27 cellular contexts compared by ENCODE assay signal in genomic region chr15:83243634-83244033, GRCh38. TPM values are rescaled to one million over a fixed set of nuclear protein-coding genes. Genes with fewer than 3 reads are reported as not detected.
"Had no signal": no experiment of that assay in that cellular context is flagged by ENCODE, and none has a peak within 500 bp of the region (broad histone marks: within the 10 kb centered on the region; RNA-seq: fewer than 3 reads in every experiment).

No MANE protein-coding gene starts in this region.

- H3K9me3 Mint-ChIP-seq: central memory CD8-positive, alpha-beta T cell; dendritic cell treated with granulocyte-macrophage colony-stimulating factor and Interleukin-4, amounts not matched to agents 40 ng/mL and 50 ng/mL, for 4 days; stimulated activated effector memory CD8-positive, alpha-beta T cell treated with anti-CD3 and anti-CD28 coated beads, Interleukin-12 subunit alpha, Interleukin-12 subunit beta, amount 100 ng/mL, for 72 hours; stimulated activated naive CD8-positive, alpha-beta T cell treated with anti-CD3 and anti-CD28 coated beads, Interleukin-15, amount 100 ng/mL, for 72 hours had no signal

- H3K79me2 ChIP-seq: hepatocyte had no signal

- H3K36me3 Mint-ChIP-seq: activated naive CD8-positive, alpha-beta T cell; stimulated activated effector memory CD8-positive, alpha-beta T cell treated with anti-CD3 and anti-CD28 coated beads, Interleukin-12 subunit alpha, Interleukin-12 subunit beta, amount 100 ng/mL, for 72 hours; WTC11 had no signal

- DNase-seq: activated CD4-positive, alpha-beta T cell treated with anti-CD3 and anti-CD28 coated beads, Interleukin-2, amount 50 U/mL, for 1 hour; activated CD8-positive, alpha-beta T cell treated with anti-CD3 and anti-CD28 coated beads for 36 hours; activated T-cell treated with anti-CD3 and anti-CD28 coated beads, Interleukin-2, amount 50 U/mL, for 4 hours; anterior cingulate cortex; gastrocnemius medialis; lower lobe of right lung; mucosa of descending colon; stimulated activated CD4-positive, alpha-beta T cell treated with anti-CD3 and anti-CD28 coated beads, Interleukin-12 subunit alpha, Interleukin-12 subunit beta, amount 100 ng/mL, for 4 hours; stimulated activated CD4-positive, alpha-beta T cell treated with anti-CD3 and anti-CD28 coated beads, Interleukin-4, amount 100 ng/mL, for 24 hours; stimulated activated naive CD8-positive, alpha-beta T cell treated with anti-CD3 and anti-CD28 coated beads, Interleukin-15, amount 100 ng/mL, for 72 hours; T-helper 2 cell; tibial artery; upper lobe of right lung had no signal

- H3K4me1 Mint-ChIP-seq: activated T-helper 17 cell treated with anti-CD3 and anti-CD28 coated beads, Interleukin-2, amount 50 U/mL, for 72 hours; central memory CD8-positive, alpha-beta T cell; stimulated activated effector memory CD8-positive, alpha-beta T cell treated with anti-CD3 and anti-CD28 coated beads, Interleukin-12 subunit alpha, Interleukin-12 subunit beta, amount 100 ng/mL, for 72 hours; stimulated activated naive CD8-positive, alpha-beta T cell treated with anti-CD3 and anti-CD28 coated beads, Interleukin-15, amount 100 ng/mL, for 72 hours had no signal

- H3K4me1 ChIP-seq: gastrocnemius medialis, lower lobe of right lung, tibial artery, upper lobe of right lung had no signal

- FAIRE-seq: bronchial epithelial cell, keratinocyte had no signal

- H3K4me3 Mint-ChIP-seq: activated CD8-positive, alpha-beta T cell treated with anti-CD3 and anti-CD28 coated beads for 36 hours; activated naive CD8-positive, alpha-beta T cell; activated T-cell treated with anti-CD3 and anti-CD28 coated beads, Interleukin-2, amount 50 U/mL, for 4 hours; activated T-helper 17 cell treated with anti-CD3 and anti-CD28 coated beads, Interleukin-2, amount 50 U/mL, for 72 hours; central memory CD8-positive, alpha-beta T cell; dendritic cell treated with granulocyte-macrophage colony-stimulating factor and Interleukin-4, amounts not matched to agents 40 ng/mL and 50 ng/mL, for 4 days; natural killer cell treated with Interleukin-12 subunit alpha and Interleukin-12 subunit beta and Interleukin-15 and Interleukin-18, amount 100 ng/mL, for 72 hours; stimulated activated effector memory CD8-positive, alpha-beta T cell treated with anti-CD3 and anti-CD28 coated beads, Interleukin-12 subunit alpha, Interleukin-12 subunit beta, amount 100 ng/mL, for 72 hours; stimulated activated naive CD8-positive, alpha-beta T cell treated with anti-CD3 and anti-CD28 coated beads, Interleukin-15, amount 100 ng/mL, for 72 hours; WTC11 had no signal

- H2AFZ ChIP-seq: hepatocyte had no signal

- H3K4me2 ChIP-seq: hepatocyte had no signal

- H3K4me3 ChIP-seq: gastrocnemius medialis, hepatocyte, lower lobe of right lung, mucosa of descending colon, skin epidermis, tibial artery, upper lobe of right lung had no signal

- H3K27ac ChIP-seq: gastrocnemius medialis, hepatocyte, lower lobe of right lung, neutrophil, skin epidermis, tibial artery, upper lobe of right lung had no signal

- H3K27ac Mint-ChIP-seq: activated CD8-positive, alpha-beta T cell treated with anti-CD3 and anti-CD28 coated beads for 36 hours; activated naive CD8-positive, alpha-beta T cell; activated T-helper 17 cell treated with anti-CD3 and anti-CD28 coated beads, Interleukin-2, amount 50 U/mL, for 72 hours; dendritic cell treated with granulocyte-macrophage colony-stimulating factor and Interleukin-4, amounts not matched to agents 40 ng/mL and 50 ng/mL, for 4 days; natural killer cell treated with Interleukin-12 subunit alpha and Interleukin-12 subunit beta and Interleukin-15 and Interleukin-18, amount 100 ng/mL, for 72 hours; stimulated activated effector memory CD8-positive, alpha-beta T cell treated with anti-CD3 and anti-CD28 coated beads, Interleukin-12 subunit alpha, Interleukin-12 subunit beta, amount 100 ng/mL, for 72 hours; stimulated activated naive CD8-positive, alpha-beta T cell treated with anti-CD3 and anti-CD28 coated beads, Interleukin-15, amount 100 ng/mL, for 72 hours; WTC11 had no signal

- H3K36me3 ChIP-seq: gastrocnemius medialis, lower lobe of right lung, neutrophil, tibial artery, upper lobe of right lung had no signal

- ATAC-seq: activated CD8-positive, alpha-beta T cell treated with anti-CD3 and anti-CD28 coated beads for 36 hours; activated T-cell treated with anti-CD3 and anti-CD28 coated beads, Interleukin-2, amount 50 U/mL, for 4 hours; activated T-helper 17 cell treated with anti-CD3 and anti-CD28 coated beads, Interleukin-2, amount 50 U/mL, for 72 hours; gastrocnemius medialis; left lobe of liver; lower lobe of right lung; mucosa of descending colon; natural killer cell treated with Interleukin-12 subunit alpha and Interleukin-12 subunit beta and Interleukin-15 and Interleukin-18, amount 100 ng/mL, for 72 hours; sciatic nerve; stimulated activated effector memory CD8-positive, alpha-beta T cell treated with anti-CD3 and anti-CD28 coated beads, Interleukin-12 subunit alpha, Interleukin-12 subunit beta, amount 100 ng/mL, for 72 hours; stimulated activated naive CD8-positive, alpha-beta T cell treated with anti-CD3 and anti-CD28 coated beads, Interleukin-15, amount 100 ng/mL, for 72 hours; upper lobe of right lung; WTC11 had no signal

- H3K9me3 ChIP-seq: lower lobe of right lung, neutrophil, upper lobe of right lung had no signal

RNA-seq across cellular contexts. Expression of gene BNC1, which starts 40.8 kb away (rescaled TPM):
- total RNA-seq: activated CD8-positive, alpha-beta T cell treated with anti-CD3 and anti-CD28 coated beads for 36 hours; activated T-cell treated with anti-CD3 and anti-CD28 coated beads, Interleukin-2, amount 50 U/mL, for 4 hours; activated T-helper 17 cell treated with anti-CD3 and anti-CD28 coated beads, Interleukin-2, amount 50 U/mL, for 72 hours; natural killer cell treated with Interleukin-12 subunit alpha and Interleukin-12 subunit beta and Interleukin-15 and Interleukin-18, amount 100 ng/mL, for 72 hours had no signal
